In genomic region chr20:24786096-24786495, GRCh38 we compare ENCODE assay signal across 26 cellular contexts.
"Had no signal": no experiment of that assay in that cellular context is flagged by ENCODE, and none has a peak within 500 bp of the region (broad histone marks: within the 10 kb centered on the region; RNA-seq: fewer than 3 reads in every experiment).

No MANE protein-coding gene starts in this region.

- H3K4me1 Mint-ChIP-seq: activated CD4-positive, alpha-beta T cell treated with anti-CD3 and anti-CD28 coated beads for 36 hours; activated naive CD8-positive, alpha-beta T cell treated with anti-CD3 and anti-CD28 coated beads for 36 hours had no signal

- H3K27me3 Mint-ChIP-seq: activated CD4-positive, alpha-beta T cell treated with anti-CD3 and anti-CD28 coated beads for 36 hours; T-cell had no signal

- H3K36me3 ChIP-seq: cardiac muscle cell, SJSA1 had no signal

- H3K4me1 ChIP-seq: SJSA1 had no signal

- H3K9me3 ChIP-seq: SJSA1 had no signal

- H3K27ac Mint-ChIP-seq: activated CD4-positive, alpha-beta T cell treated with anti-CD3 and anti-CD28 coated beads for 36 hours; activated CD8-positive, alpha-beta T cell treated with anti-CD3 and anti-CD28 coated beads, Interleukin-2, amount 10 ng/mL, durations not matched to agents 7 days and 5 days; activated naive CD4-positive, alpha-beta T cell treated with anti-CD3 and anti-CD28 coated beads, Interleukin-2, amount 10 ng/mL, durations not matched to agents 7 days and 5 days; activated naive CD8-positive, alpha-beta T cell treated with anti-CD3 and anti-CD28 coated beads for 36 hours; activated T-helper 1 cell treated with anti-CD3 and anti-CD28 coated beads, Interleukin-12 subunit alpha, Interleukin-12 subunit beta, Interleukin-2, Interleukin-4 antibody, amounts not matched to agents 30 ng/mL and 10 ng/mL and 1 ng/mL, durations not matched to agents 14 hours and 24 hours and 36 hours; T-cell; T-helper 17 cell; WTC11 had no signal

- H3K4me3 ChIP-seq: cardiac muscle cell, SJSA1 had no signal

- ATAC-seq: activated CD4-positive, alpha-beta T cell treated with anti-CD3 and anti-CD28 coated beads for 36 hours; activated CD4-positive, CD25-positive, alpha-beta regulatory T cell treated with anti-CD3 and anti-CD28 coated beads, Interleukin-2, amount 50 U/mL, for 24 hours; activated CD8-positive, alpha-beta T cell treated with anti-CD3 and anti-CD28 coated beads, Interleukin-2, amount 10 ng/mL, durations not matched to agents 7 days and 5 days; activated T-cell treated with anti-CD3 and anti-CD28 coated beads, Interleukin-2, amount 50 U/mL, for 4 hours; Panc1; T-cell; T-helper 17 cell; WTC11 had no signal

- H3K9me3 Mint-ChIP-seq: activated CD4-positive, alpha-beta T cell treated with anti-CD3 and anti-CD28 coated beads, Interleukin-2, amount 10 ng/mL, durations not matched to agents 7 days and 5 days; activated naive CD4-positive, alpha-beta T cell treated with anti-CD3 and anti-CD28 coated beads, Interleukin-2, amount 10 ng/mL, durations not matched to agents 7 days and 5 days; activated naive CD8-positive, alpha-beta T cell treated with anti-CD3 and anti-CD28 coated beads for 36 hours; activated T-cell treated with anti-CD3 and anti-CD28 coated beads, Interleukin-2, amount 50 U/mL, for 4 hours; activated T-helper 1 cell treated with anti-CD3 and anti-CD28 coated beads, Interleukin-12 subunit alpha, Interleukin-12 subunit beta, Interleukin-2, Interleukin-4 antibody, amounts not matched to agents 30 ng/mL and 10 ng/mL and 1 ng/mL, durations not matched to agents 14 hours and 24 hours and 36 hours; T-cell; WTC11 had no signal

- H3K27me3 ChIP-seq: cardiac muscle cell, SJSA1 had no signal

- H3K4me3 Mint-ChIP-seq: activated CD4-positive, alpha-beta T cell treated with anti-CD3 and anti-CD28 coated beads for 36 hours; activated CD4-positive, alpha-beta T cell treated with anti-CD3 and anti-CD28 coated beads, Interleukin-2, amount 10 ng/mL, durations not matched to agents 7 days and 5 days; activated CD8-positive, alpha-beta T cell treated with anti-CD3 and anti-CD28 coated beads, Interleukin-2, amount 10 ng/mL, durations not matched to agents 7 days and 5 days; activated naive CD4-positive, alpha-beta T cell treated with anti-CD3 and anti-CD28 coated beads, Interleukin-2, amount 10 ng/mL, durations not matched to agents 7 days and 5 days; activated naive CD8-positive, alpha-beta T cell treated with anti-CD3 and anti-CD28 coated beads for 36 hours; activated T-cell treated with anti-CD3 and anti-CD28 coated beads, Interleukin-2, amount 50 U/mL, for 4 hours; activated T-helper 1 cell treated with anti-CD3 and anti-CD28 coated beads, Interleukin-12 subunit alpha, Interleukin-12 subunit beta, Interleukin-2, Interleukin-4 antibody, amounts not matched to agents 30 ng/mL and 10 ng/mL and 1 ng/mL, durations not matched to agents 14 hours and 24 hours and 36 hours; T-cell; T-helper 17 cell; WTC11 had no signal

- H3K27ac ChIP-seq: cardiac muscle cell, SJSA1 had no signal

- H3K36me3 Mint-ChIP-seq: activated naive CD4-positive, alpha-beta T cell treated with anti-CD3 and anti-CD28 coated beads, Interleukin-2, amount 10 ng/mL, durations not matched to agents 7 days and 5 days; activated naive CD8-positive, alpha-beta T cell treated with anti-CD3 and anti-CD28 coated beads for 36 hours; T-cell; WTC11 had no signal

- DNase-seq: activated CD4-positive, alpha-beta T cell treated with anti-CD3 and anti-CD28 coated beads for 36 hours; activated CD4-positive, alpha-beta T cell treated with anti-CD3 and anti-CD28 coated beads, Interleukin-2, amount 10 ng/mL, durations not matched to agents 7 days and 5 days; activated CD4-positive, alpha-beta T cell treated with anti-CD3 and anti-CD28 coated beads, Interleukin-2, amount 50 U/mL, for 48 hours; activated CD8-positive, alpha-beta T cell treated with anti-CD3 and anti-CD28 coated beads, Interleukin-2, amount 10 ng/mL, durations not matched to agents 7 days and 5 days; activated gamma-delta T cell treated with Interleukin-2 at 50 U/mL for 16 hours; activated naive CD4-positive, alpha-beta T cell treated with anti-CD3 and anti-CD28 coated beads, Interleukin-2, amount 10 ng/mL, durations not matched to agents 7 days and 5 days; activated naive CD8-positive, alpha-beta T cell treated with anti-CD3 and anti-CD28 coated beads for 36 hours; activated T-cell treated with anti-CD3 and anti-CD28 coated beads, Interleukin-2, amount 50 U/mL, for 4 hours; Karpas-422; KBM-7; NCI-H1105; NCI-H1417 treated with DMSO at 0.1 percent for 48 hours; NCI-H1930; NCI-H2081 treated with DMSO at 0.1 percent for 48 hours; NCI-H345; NCI-H524 treated with DMSO at 0.1 percent for 48 hours; RPMI8226; SHP77 treated with DMSO at 0.1 percent for 48 hours; T-cell; T-helper 17 cell had no signal
